1 cellular context compared by ENCODE assay signal in the genomic region with DNA sequence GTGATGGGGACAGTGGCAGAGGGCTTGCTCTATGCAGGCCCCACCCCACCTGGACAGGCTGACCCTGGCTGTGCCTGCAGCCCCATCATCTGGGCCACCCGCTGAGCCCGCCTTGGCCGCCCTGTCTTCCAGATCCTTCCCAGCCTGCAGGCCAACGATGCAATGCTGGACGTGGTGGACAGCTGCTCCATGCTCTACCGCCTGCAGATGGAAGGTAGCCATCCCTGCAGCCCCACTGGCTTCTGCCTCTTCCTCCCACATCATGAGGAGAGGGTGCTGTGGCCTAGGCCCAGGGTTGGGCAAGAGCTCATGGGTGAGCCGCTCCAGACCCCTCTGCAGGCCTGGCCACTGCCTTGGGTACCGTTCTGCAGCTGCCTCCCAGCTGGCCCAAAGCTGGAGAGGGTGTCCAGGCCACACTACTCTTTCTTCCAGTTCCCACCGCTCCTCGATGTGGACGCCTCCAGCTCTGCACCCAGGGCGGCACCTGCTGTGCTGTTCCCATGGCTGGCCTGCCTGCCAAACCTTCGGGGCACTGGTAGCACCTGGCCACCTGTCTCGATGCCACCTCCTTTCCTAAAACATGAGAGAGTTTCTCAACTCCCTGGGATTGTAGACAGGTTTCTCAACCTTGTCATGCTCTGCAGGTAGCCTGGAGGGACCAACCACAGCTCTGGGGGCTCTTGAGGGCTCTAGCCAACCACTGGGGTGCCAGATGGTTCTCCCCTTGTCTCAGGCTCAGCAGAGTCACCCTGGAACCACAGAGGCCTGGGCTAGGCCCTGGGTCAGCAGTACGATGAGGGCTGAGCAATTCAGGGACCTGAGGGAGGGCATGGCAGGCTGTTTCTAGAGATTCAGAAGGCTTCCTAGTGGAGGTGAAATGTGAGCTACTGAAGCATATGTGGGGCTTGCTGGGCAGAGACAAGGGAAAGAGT.
TF ChIP-seq lines count a peak whose summit lies in the region.

No MANE protein-coding gene starts in this region.

TF ChIP-seq in endothelial cell of umbilical vein, 7 proteins besides CTCF, POLR2A, EP300 and RAD21:
- TF ChIP-seq FOS (IDR thresholded peaks at IDR 0.05; ENCODE audit: borderline replicate concordance, insufficient read depth, low read length) (no peak), JUN (IDR thresholded peaks at IDR 0.05; ENCODE audit: borderline replicate concordance, insufficient read depth, insufficient read length, low read depth) (no peak), GATA2 (IDR thresholded peaks at IDR 0.05; ENCODE audit: insufficient read depth, insufficient read length, low read depth, low read length) (no peak)
- TF ChIP-seq, protein P1, sequence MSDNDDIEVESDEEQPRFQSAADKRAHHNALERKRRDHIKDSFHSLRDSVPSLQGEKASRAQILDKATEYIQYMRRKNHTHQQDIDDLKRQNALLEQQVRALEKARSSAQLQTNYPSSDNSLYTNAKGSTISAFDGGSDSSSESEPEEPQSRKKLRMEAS (IDR thresholded peaks at IDR 0.05; ENCODE audit: insufficient read depth, insufficient read length), result no peak
